2 cellular contexts compared by ENCODE assay signal in the genomic region with DNA sequence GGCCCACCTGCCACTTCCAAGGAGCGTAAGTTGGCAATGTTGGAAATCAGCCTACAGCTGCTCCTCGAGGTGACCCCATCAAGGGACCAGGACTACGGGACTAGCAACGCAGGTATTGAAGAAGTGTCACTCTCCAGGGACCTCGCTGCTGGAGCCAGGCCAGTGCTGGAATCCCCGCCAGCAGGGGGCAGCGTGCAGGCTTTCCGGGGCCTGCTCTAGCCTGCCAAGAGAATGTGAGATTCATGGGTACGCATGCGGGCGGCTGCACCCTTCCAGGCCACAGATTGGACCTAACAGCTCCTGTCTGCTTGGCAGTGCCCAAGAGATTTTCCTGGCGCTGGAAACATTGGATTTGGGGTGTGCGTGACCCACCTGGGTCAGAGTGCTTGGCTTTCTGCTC.
TF ChIP-seq lines count a peak whose summit lies in the region.

No MANE protein-coding gene starts in this region.

TF ChIP-seq in IMR-90, 13 proteins besides CTCF, POLR2A, EP300 and RAD21:
- TF ChIP-seq CHD1 (IDR thresholded peaks at IDR 0.05; ENCODE audit: low read depth, low read length) (no peak), MAZ (IDR thresholded peaks at IDR 0.05; ENCODE audit: borderline replicate concordance, low read depth, low read length) (no peak), CEBPB (IDR thresholded peaks at IDR 0.05; ENCODE audit: low read depth, low read length) (no peak)

TF ChIP-seq in K562, 482 proteins besides CTCF, POLR2A, EP300 and RAD21:
- TF ChIP-seq NFIC (IDR thresholded peaks at IDR 0.05): peak; percentile 76
- TF ChIP-seq SMC3 (conservative IDR thresholded peaks at IDR 0.05; ENCODE audit: insufficient read depth, low read depth, low read length): peak; percentile 42; the same call in 1 of the 2 replicates
- TF ChIP-seq HNRNPK (IDR thresholded peaks at IDR 0.05; ENCODE audit: low read depth, low read length, poor library complexity, severe bottlenecking): no peak
- TF ChIP-seq, protein P1, sequence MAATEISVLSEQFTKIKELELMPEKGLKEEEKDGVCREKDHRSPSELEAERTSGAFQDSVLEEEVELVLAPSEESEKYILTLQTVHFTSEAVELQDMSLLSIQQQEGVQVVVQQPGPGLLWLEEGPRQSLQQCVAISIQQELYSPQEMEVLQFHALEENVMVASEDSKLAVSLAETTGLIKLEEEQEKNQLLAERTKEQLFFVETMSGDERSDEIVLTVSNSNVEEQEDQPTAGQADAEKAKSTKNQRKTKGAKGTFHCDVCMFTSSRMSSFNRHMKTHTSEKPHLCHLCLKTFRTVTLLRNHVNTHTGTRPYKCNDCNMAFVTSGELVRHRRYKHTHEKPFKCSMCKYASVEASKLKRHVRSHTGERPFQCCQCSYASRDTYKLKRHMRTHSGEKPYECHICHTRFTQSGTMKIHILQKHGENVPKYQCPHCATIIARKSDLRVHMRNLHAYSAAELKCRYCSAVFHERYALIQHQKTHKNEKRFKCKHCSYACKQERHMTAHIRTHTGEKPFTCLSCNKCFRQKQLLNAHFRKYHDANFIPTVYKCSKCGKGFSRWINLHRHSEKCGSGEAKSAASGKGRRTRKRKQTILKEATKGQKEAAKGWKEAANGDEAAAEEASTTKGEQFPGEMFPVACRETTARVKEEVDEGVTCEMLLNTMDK (IDR thresholded peaks at IDR 0.05; ENCODE audit: borderline replicate concordance, insufficient read depth, low read depth, low read length, poor library complexity, severe bottlenecking): peak; percentile 80
- TF ChIP-seq, protein P2, sequence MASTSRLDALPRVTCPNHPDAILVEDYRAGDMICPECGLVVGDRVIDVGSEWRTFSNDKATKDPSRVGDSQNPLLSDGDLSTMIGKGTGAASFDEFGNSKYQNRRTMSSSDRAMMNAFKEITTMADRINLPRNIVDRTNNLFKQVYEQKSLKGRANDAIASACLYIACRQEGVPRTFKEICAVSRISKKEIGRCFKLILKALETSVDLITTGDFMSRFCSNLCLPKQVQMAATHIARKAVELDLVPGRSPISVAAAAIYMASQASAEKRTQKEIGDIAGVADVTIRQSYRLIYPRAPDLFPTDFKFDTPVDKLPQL (IDR thresholded peaks at IDR 0.05; ENCODE audit: extremely low read depth, insufficient read length): no peak
- no peak for TF ChIP-seq MTA1 (IDR thresholded peaks at IDR 0.05; ENCODE audit: borderline replicate concordance)
- TF ChIP-seq, protein P3, sequence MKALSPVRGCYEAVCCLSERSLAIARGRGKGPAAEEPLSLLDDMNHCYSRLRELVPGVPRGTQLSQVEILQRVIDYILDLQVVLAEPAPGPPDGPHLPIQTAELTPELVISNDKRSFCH (CRISPR knock-in tag; IDR thresholded peaks at IDR 0.05): no peak
- TF ChIP-seq, protein P3 (tag; IDR thresholded peaks at IDR 0.05): no peak
- no peak for TF ChIP-seq COPS2 (conservative IDR thresholded peaks at IDR 0.05)
- no peak for TF ChIP-seq RBM17 (IDR thresholded peaks at IDR 0.05; ENCODE audit: borderline replicate concordance, low read depth, low read length)
- no peak for TF ChIP-seq RB1 (IDR thresholded peaks at IDR 0.05; ENCODE audit: low read depth)
- TF ChIP-seq SP2 (IDR thresholded peaks at IDR 0.05; ENCODE audit: extremely low read depth, low read depth, low read length, poor library complexity, severe bottlenecking): peak; percentile 27
- TF ChIP-seq MYC (IDR thresholded peaks at IDR 0.05; ENCODE audit: low read depth, low read length): 0 out of 2 replicates have a peak, but pooled peaks have one; percentile 38
- TF ChIP-seq MYC (CRISPR knock-in tag; IDR thresholded peaks at IDR 0.05; ENCODE audit: borderline replicate concordance, low read depth): no peak
- no peak for TF ChIP-seq MTF1 (CRISPR knock-in tag; IDR thresholded peaks at IDR 0.05; ENCODE audit: borderline replicate concordance)
- no peak for TF ChIP-seq THRAP3 (IDR thresholded peaks at IDR 0.05; ENCODE audit: borderline replicate concordance)
- no peak for TF ChIP-seq SIN3A (IDR thresholded peaks at IDR 0.05; ENCODE audit: borderline replicate concordance in 2 of 2, control insufficient read depth in 1 of 2, low read depth in 2 of 2, low read length in 2 of 2)
- TF ChIP-seq PTBP1 (IDR thresholded peaks at IDR 0.05; ENCODE audit: low read depth, low read length): no peak
- peak; percentile 64 to 65 for TF ChIP-seq NRF1 (conservative IDR thresholded peaks at IDR 0.05 in 1 of 2, IDR thresholded peaks at IDR 0.05 in 1 of 2)
- TF ChIP-seq ZNF707 (CRISPR knock-in tag; conservative IDR thresholded peaks at IDR 0.05): no peak
- no peak for TF ChIP-seq POLR2H (tag; IDR thresholded peaks at IDR 0.05; ENCODE audit: low read depth)
- no peak for TF ChIP-seq PHF20 (IDR thresholded peaks at IDR 0.05; ENCODE audit: partially characterized antibody)
